In the genomic region with DNA sequence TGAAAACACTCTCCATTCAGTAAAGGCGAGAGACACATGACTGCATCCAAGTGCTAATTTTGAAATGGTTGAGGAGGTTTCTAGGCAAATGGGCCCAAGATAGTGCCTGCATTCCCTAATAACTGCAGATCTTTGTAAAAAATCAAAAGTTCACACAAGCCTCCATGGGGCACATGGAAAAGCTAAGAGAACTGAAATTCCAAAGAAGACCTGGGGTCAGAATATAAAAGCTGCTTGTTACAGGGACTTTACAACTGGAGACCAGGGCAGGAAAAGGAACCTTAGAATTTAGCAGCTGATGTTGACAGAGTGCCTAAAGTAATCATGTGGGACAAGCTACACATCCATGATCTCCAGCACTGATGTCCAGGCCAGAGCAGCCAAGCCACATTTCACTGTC, we compare ENCODE assay signal across 27 cellular contexts.
"Had no signal": no experiment of that assay in that cellular context is flagged by ENCODE, and none has a peak within 500 bp of the region (broad histone marks: within the 10 kb centered on the region; RNA-seq: fewer than 3 reads in every experiment).

No MANE protein-coding gene starts in this region.

- H3K4me3 Mint-ChIP-seq: activated CD4-positive, alpha-beta memory T cell treated with anti-CD3 and anti-CD28 coated beads, Interleukin-2, amount 10 ng/mL, durations not matched to agents 7 days and 5 days; activated CD4-positive, alpha-beta T cell treated with anti-CD3 and anti-CD28 coated beads for 36 hours; activated CD4-positive, alpha-beta T cell treated with anti-CD3 and anti-CD28 coated beads, Interleukin-2, amount 10 ng/mL, durations not matched to agents 24 days and 14 days; activated naive CD4-positive, alpha-beta T cell treated with anti-CD3 and anti-CD28 coated beads, Interleukin-2, amount 10 ng/mL, durations not matched to agents 7 days and 5 days; activated naive CD8-positive, alpha-beta T cell treated with anti-CD3 and anti-CD28 coated beads, Interleukin-2, amount 10 ng/mL, durations not matched to agents 7 days and 5 days; activated T-cell treated with anti-CD3 and anti-CD28 coated beads, Interleukin-2, amount 50 U/mL, for 24 hours; activated T-cell treated with anti-CD3 and anti-CD28 coated beads, Interleukin-2, amount 50 U/mL, for 72 hours; brain; effector memory CD8-positive, alpha-beta T cell had no signal

- H3K9me3 Mint-ChIP-seq: activated CD4-positive, alpha-beta memory T cell treated with anti-CD3 and anti-CD28 coated beads, Interleukin-2, amount 10 ng/mL, durations not matched to agents 7 days and 5 days; activated CD4-positive, alpha-beta T cell treated with anti-CD3 and anti-CD28 coated beads, Interleukin-2, amount 10 ng/mL, durations not matched to agents 24 days and 14 days; activated naive CD4-positive, alpha-beta T cell treated with anti-CD3 and anti-CD28 coated beads, Interleukin-2, amount 10 ng/mL, durations not matched to agents 7 days and 5 days; activated naive CD4-positive, alpha-beta T cell treated with anti-CD3 and anti-CD28 coated beads, Interleukin-2, amount 50 U/mL, for 72 hours; activated naive CD8-positive, alpha-beta T cell treated with anti-CD3 and anti-CD28 coated beads, Interleukin-2, amount 10 ng/mL, durations not matched to agents 7 days and 5 days; activated T-cell treated with anti-CD3 and anti-CD28 coated beads, Interleukin-2, amount 50 U/mL, for 24 hours; activated T-cell treated with anti-CD3 and anti-CD28 coated beads, Interleukin-2, amount 50 U/mL, for 72 hours; brain; effector memory CD8-positive, alpha-beta T cell had no signal

- H3K36me3 ChIP-seq: ascending aorta, breast epithelium, cardiac muscle cell, colonic mucosa, esophagus squamous epithelium, gastrocnemius medialis had no signal

- H3K27me3 Mint-ChIP-seq: activated CD4-positive, alpha-beta T cell treated with anti-CD3 and anti-CD28 coated beads for 36 hours had no signal

- DNase-seq: activated CD4-positive, alpha-beta memory T cell treated with anti-CD3 and anti-CD28 coated beads, Interleukin-2, amount 10 ng/mL, durations not matched to agents 7 days and 5 days; activated CD4-positive, alpha-beta T cell treated with anti-CD3 and anti-CD28 coated beads for 36 hours; activated CD4-positive, alpha-beta T cell treated with anti-CD3 and anti-CD28 coated beads, Interleukin-2, amount 10 ng/mL, durations not matched to agents 24 days and 14 days; activated CD4-positive, CD25-positive, alpha-beta regulatory T cell; activated CD4-positive, CD25-positive, alpha-beta regulatory T cell treated with anti-CD3 and anti-CD28 coated beads, Interleukin-2, amount 50 U/mL, for 72 hours; activated CD8-positive, alpha-beta memory T cell treated with anti-CD3 and anti-CD28 coated beads, Interleukin-2, amount 50 U/mL, for 48 hours; activated gamma-delta T cell; activated naive CD4-positive, alpha-beta T cell; activated naive CD4-positive, alpha-beta T cell treated with anti-CD3 and anti-CD28 coated beads, Interleukin-2, amount 10 ng/mL, durations not matched to agents 7 days and 5 days; activated naive CD8-positive, alpha-beta T cell treated with anti-CD3 and anti-CD28 coated beads, Interleukin-2, amount 10 ng/mL, durations not matched to agents 7 days and 5 days; activated T-cell treated with anti-CD3 and anti-CD28 coated beads for 4 hours; activated T-cell treated with anti-CD3 and anti-CD28 coated beads, Interleukin-2, amount 50 U/mL, for 24 hours; activated T-cell treated with anti-CD3 and anti-CD28 coated beads, Interleukin-2, amount 50 U/mL, for 72 hours; central memory CD4-positive, alpha-beta T cell; cerebellar nuclear complex; colonic mucosa; effector memory CD8-positive, alpha-beta T cell; erythroblast; esophagus squamous epithelium; gastrocnemius medialis; glutamatergic neuron; T-helper 2 cell had no signal

- H3K36me3 Mint-ChIP-seq: activated naive CD4-positive, alpha-beta T cell treated with anti-CD3 and anti-CD28 coated beads, Interleukin-2, amount 10 ng/mL, durations not matched to agents 7 days and 5 days; activated naive CD4-positive, alpha-beta T cell treated with anti-CD3 and anti-CD28 coated beads, Interleukin-2, amount 50 U/mL, for 72 hours; activated naive CD8-positive, alpha-beta T cell treated with anti-CD3 and anti-CD28 coated beads, Interleukin-2, amount 10 ng/mL, durations not matched to agents 7 days and 5 days; brain had no signal

- H3K27ac Mint-ChIP-seq: activated CD4-positive, alpha-beta memory T cell treated with anti-CD3 and anti-CD28 coated beads, Interleukin-2, amount 10 ng/mL, durations not matched to agents 7 days and 5 days; activated CD4-positive, alpha-beta T cell treated with anti-CD3 and anti-CD28 coated beads for 36 hours; activated CD4-positive, alpha-beta T cell treated with anti-CD3 and anti-CD28 coated beads, Interleukin-2, amount 10 ng/mL, durations not matched to agents 24 days and 14 days; activated naive CD4-positive, alpha-beta T cell treated with anti-CD3 and anti-CD28 coated beads, Interleukin-2, amount 10 ng/mL, durations not matched to agents 7 days and 5 days; activated naive CD4-positive, alpha-beta T cell treated with anti-CD3 and anti-CD28 coated beads, Interleukin-2, amount 50 U/mL, for 72 hours; activated naive CD8-positive, alpha-beta T cell treated with anti-CD3 and anti-CD28 coated beads, Interleukin-2, amount 10 ng/mL, durations not matched to agents 7 days and 5 days; activated T-cell treated with anti-CD3 and anti-CD28 coated beads, Interleukin-2, amount 50 U/mL, for 24 hours; activated T-cell treated with anti-CD3 and anti-CD28 coated beads, Interleukin-2, amount 50 U/mL, for 72 hours; effector memory CD8-positive, alpha-beta T cell had no signal

- H3K27ac ChIP-seq: ascending aorta, breast epithelium, cardiac muscle cell, colonic mucosa, esophagus squamous epithelium, gastrocnemius medialis had no signal

- H3K4me1 ChIP-seq: ascending aorta, breast epithelium, colonic mucosa, gastrocnemius medialis had no signal

- H3K27me3 ChIP-seq: ascending aorta, breast epithelium, cardiac muscle cell, colonic mucosa had no signal

- H3K9me3 ChIP-seq: ascending aorta, breast epithelium, colonic mucosa, esophagus squamous epithelium, gastrocnemius medialis had no signal

- H3K4me3 ChIP-seq: ascending aorta, breast epithelium, cardiac muscle cell, colonic mucosa, esophagus squamous epithelium, gastrocnemius medialis had no signal
